In the genomic region with DNA sequence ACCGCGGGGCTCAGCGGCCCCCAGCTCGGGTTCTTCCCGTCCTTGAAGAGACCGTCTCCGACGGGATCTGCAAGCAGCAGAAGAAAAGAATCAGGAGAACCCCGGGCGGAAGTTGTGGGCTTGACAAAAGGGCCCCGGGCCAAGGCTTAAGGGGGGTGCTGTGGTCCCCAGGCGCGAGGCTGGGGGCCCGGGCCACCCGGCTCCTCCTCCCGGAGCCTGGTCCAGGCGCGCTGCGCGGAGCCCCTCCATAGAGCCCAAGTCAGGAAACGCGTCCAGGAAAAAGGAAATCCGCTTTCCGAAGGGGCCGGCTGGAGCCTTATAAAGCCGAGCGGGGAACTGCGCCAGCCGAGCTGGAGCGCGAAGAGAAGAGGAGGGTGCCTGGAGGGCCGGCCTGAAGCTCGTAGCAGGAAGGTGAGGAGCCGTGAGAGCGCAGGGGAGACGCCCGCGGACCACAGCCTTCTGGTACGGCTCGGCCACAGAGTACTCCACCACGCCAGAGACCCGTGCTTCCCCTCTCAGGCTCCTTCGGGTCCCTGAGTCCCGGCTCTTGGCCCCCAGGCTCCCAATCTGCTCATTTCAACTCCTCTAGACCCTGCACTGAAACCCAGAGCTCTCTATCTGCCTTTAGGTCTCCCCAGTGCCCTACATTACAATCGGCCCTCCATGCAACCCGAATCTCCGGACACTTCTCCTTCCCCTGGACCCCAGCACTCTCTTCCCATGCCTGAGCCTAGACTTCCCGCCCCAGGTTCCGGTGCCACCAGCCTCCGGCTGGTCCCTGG, we compare ENCODE assay signal across 12 cellular contexts. TPM values are rescaled to one million over a fixed set of nuclear protein-coding genes. Genes with fewer than 3 reads are reported as not detected.
A peak's percentile ranks its signal among the peaks of the same experiment; 100 is the strongest.
DNase-seq lines count a peak whose midpoint lies in the region; ATAC-seq, FAIRE-seq and TF ChIP-seq lines count a peak whose summit lies in the region.
"Had no signal": no experiment of that assay in that cellular context is flagged by ENCODE, and none has a peak within 500 bp of the region (broad histone marks: within the 10 kb centered on the region; RNA-seq: fewer than 3 reads in every experiment).

No MANE protein-coding gene starts in this region.

- POLR2A ChIA-PET in A549 (lab: Yijun Ruan, JAX) = no interaction called here

- TF ChIP-seq CTCF in A549 (IDR thresholded peaks at IDR 0.05) = no peak

- ATAC-seq in A549 (peak in 1 of 2 experiments; percentile 5; a peak in 3 of 6 replicates), GM21381 (IDR thresholded peaks at IDR 0.05; ENCODE audit: unreplicated experiment) (no peak)

- no peaks in the 10 kb centered on the region for H3K9me3 ChIP-seq in A549
- no peaks in the 10 kb centered on the region for H3K9me3 ChIP-seq in ES-I3 (ENCODE audit: control insufficient read depth, insufficient read depth, low read length)

- H3K36me3 ChIP-seq in ES-I3 (ENCODE audit: insufficient read depth, low read length) = no peaks in the 10 kb centered on the region

- H3K4me1 ChIP-seq in A549 (peaks cover 19% of the 10 kb centered on the region), ES-I3 (ENCODE audit: insufficient read depth, low read length) (no peaks in the 10 kb centered on the region; the same call in 1 of the 2 replicates)

- CTCF ChIA-PET in A549 (lab: Yijun Ruan, JAX) = interaction anchor here (0.9 to 10.2 kb wide), 6 partner anchors 12 to 108 kb away, joined by 3 to 140 read pairs (median 38); partner anchors contain the start of gene CDK5R2

- peak overlapping the region; percentile 64 for H3K4me2 ChIP-seq in A549

- peak overlapping the region; percentile 30; the same call in 1 of the 2 replicates for H3K9ac ChIP-seq in ES-I3 (ENCODE audit: low read depth, low read length)

- 47% methylated on average over 37 of the region's 50 CpGs for WGBS in A549 (ENCODE audit: missing lambda C conversion rate)

- no peak for TF ChIP-seq EP300 in A549 (IDR thresholded peaks at IDR 0.05)

- FAIRE-seq in A549 (lab: Jason Lieb, UNC) = no peak
- FAIRE-seq: H54 had no signal

- DNase-seq in A549 (ENCODE audit: low read depth in 1 of 2, low spot score in 1 of 2) = no peak
- peak; percentile 61 for DNase-seq in UCSD-AML1 (lab: John Stamatoyannopoulos, UW; ENCODE audit: unreplicated experiment)
- DNase-seq in lung microvascular endothelial cell (ENCODE audit: low read depth in 2 of 2) = peak; percentile 60 to 75
- no peak for DNase-seq in cerebellar nuclear complex (lab: John Stamatoyannopoulos, UW)
- DNase-seq in stimulated activated CD4-positive, alpha-beta T cell treated with anti-CD3 and anti-CD28 coated beads, Interleukin-1b, Interleukin-23, amount 100 ng/mL, for 48 hours = no peak
- no peak for DNase-seq in LoVo (ENCODE audit: low spot score)
- DNase-seq: activated CD4-positive, alpha-beta T cell treated with anti-CD3 and anti-CD28 coated beads for 1 hour; effector CD4-positive, alpha-beta T cell; stimulated activated CD8-positive, alpha-beta memory T cell treated with anti-CD3 and anti-CD28 coated beads, Interleukin-4, amount 100 ng/mL, for 48 hours had no signal

- H3K4me3 ChIP-seq in A549 = peak overlapping the region; percentile 24; the same call in 1 of the 3 replicates

- no peak for TF ChIP-seq RAD21 in A549 (conservative IDR thresholded peaks at IDR 0.05 in 1 of 2, IDR thresholded peaks at IDR 0.05 in 1 of 2)

- no peak overlapping the region for H3K27ac ChIP-seq in A549

- no peak for TF ChIP-seq POLR2A in A549 (IDR thresholded peaks at IDR 0.05; ENCODE audit: low read length)

TF ChIP-seq in A549, 52 proteins besides CTCF, POLR2A, EP300 and RAD21:
- TF ChIP-seq NR3C1 (IDR thresholded peaks at IDR 0.05) (no peak), CBX8 (IDR thresholded peaks at IDR 0.05) (no peak)
- TF ChIP-seq, protein P1, sequence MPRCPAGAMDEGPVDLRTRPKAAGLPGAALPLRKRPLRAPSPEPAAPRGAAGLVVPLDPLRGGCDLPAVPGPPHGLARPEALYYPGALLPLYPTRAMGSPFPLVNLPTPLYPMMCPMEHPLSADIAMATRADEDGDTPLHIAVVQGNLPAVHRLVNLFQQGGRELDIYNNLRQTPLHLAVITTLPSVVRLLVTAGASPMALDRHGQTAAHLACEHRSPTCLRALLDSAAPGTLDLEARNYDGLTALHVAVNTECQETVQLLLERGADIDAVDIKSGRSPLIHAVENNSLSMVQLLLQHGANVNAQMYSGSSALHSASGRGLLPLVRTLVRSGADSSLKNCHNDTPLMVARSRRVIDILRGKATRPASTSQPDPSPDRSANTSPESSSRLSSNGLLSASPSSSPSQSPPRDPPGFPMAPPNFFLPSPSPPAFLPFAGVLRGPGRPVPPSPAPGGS (IDR thresholded peaks at IDR 0.05) = no peak
- TF ChIP-seq, protein P2, sequence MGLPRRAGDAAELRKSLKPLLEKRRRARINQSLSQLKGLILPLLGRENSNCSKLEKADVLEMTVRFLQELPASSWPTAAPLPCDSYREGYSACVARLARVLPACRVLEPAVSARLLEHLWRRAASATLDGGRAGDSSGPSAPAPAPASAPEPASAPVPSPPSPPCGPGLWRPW (IDR thresholded peaks at IDR 0.05) = no peak

RNA-seq across cellular contexts. Expression of gene FEV, which starts 0.6 kb away (rescaled TPM):
- not detected in 2 replicates for polyA plus RNA-seq in A549 (2011; rRNA removed)
- polyA plus RNA-seq in A549 (2012; cell fraction: cytosol; rRNA removed) = not detected in 2 replicates
- not detected in 2 replicates for polyA plus RNA-seq in A549 (2012; cell fraction: nucleus; rRNA removed)
- not detected in 3 replicates for polyA plus RNA-seq in A549 (2017; fragmentation: RNase III; extraction: RNeasy Plus Mini Kit Qiagen cat#74134 plus additional on column Dnase treatment)
- polyA minus RNA-seq in A549 (2011; rRNA and poly(A)+ RNA removed) = not detected in 2 replicates
- not detected in 2 replicates for total RNA-seq in lung microvascular endothelial cell

RNA-seq across cellular contexts. Expression of gene CRYBA2, which starts 8.8 kb away (rescaled TPM):
- not detected in 2 replicates for polyA plus RNA-seq in A549 (2011; rRNA removed)
- not detected in 2 replicates for polyA plus RNA-seq in A549 (2012; cell fraction: cytosol; rRNA removed)
- not detected in 2 replicates for polyA plus RNA-seq in A549 (2012; cell fraction: nucleus; rRNA removed)
- polyA plus RNA-seq in A549 (2017; fragmentation: RNase III; extraction: RNeasy Plus Mini Kit Qiagen cat#74134 plus additional on column Dnase treatment) = not detected in 3 replicates
- not detected in 2 replicates for polyA minus RNA-seq in A549 (2011; rRNA and poly(A)+ RNA removed)
- not detected in 2 replicates for total RNA-seq in lung microvascular endothelial cell

RNA-seq across cellular contexts. Expression of gene CDK5R2, which starts 25.0 kb away (rescaled TPM):
- polyA plus RNA-seq in A549 (2011; rRNA removed) (0.77 and 0.94 TPM in 2 replicates), A549 (2017; fragmentation: RNase III; extraction: RNeasy Plus Mini Kit Qiagen cat#74134 plus additional on column Dnase treatment) (0.43 to 0.73 TPM (median 0.63 TPM) in 3 replicates)
- 0.58 and 0.79 TPM in 2 replicates for polyA plus RNA-seq in A549 (2012; cell fraction: cytosol; rRNA removed)
- 0.47 and 0.72 TPM in 2 replicates for polyA plus RNA-seq in A549 (2012; cell fraction: nucleus; rRNA removed)
- polyA minus RNA-seq in A549 (2011; rRNA and poly(A)+ RNA removed) = 1.2 and 1.3 TPM in 2 replicates
- total RNA-seq in lung microvascular endothelial cell = not detected in 2 replicates

RNA-seq across cellular contexts. Expression of gene CFAP65, which starts 56.9 kb away (rescaled TPM):
- polyA plus RNA-seq in A549 (2011; rRNA removed) (0.09 and 0.12 TPM in 2 replicates), A549 (2017; fragmentation: RNase III; extraction: RNeasy Plus Mini Kit Qiagen cat#74134 plus additional on column Dnase treatment) (0.14 to 0.28 TPM (median 0.22 TPM) in 3 replicates)
- 0.08 and 0.09 TPM in 2 replicates for polyA plus RNA-seq in A549 (2012; cell fraction: cytosol; rRNA removed)
- 0.15 and 0.23 TPM in 2 replicates for polyA plus RNA-seq in A549 (2012; cell fraction: nucleus; rRNA removed)
- not detected in 2 replicates for polyA minus RNA-seq in A549 (2011; rRNA and poly(A)+ RNA removed)
- not detected in 2 replicates for total RNA-seq in lung microvascular endothelial cell

Comparison
In these comparisons a context has a peak if more than half of its experiments do, and no peak if none do; other contexts are left out.
1. DNase-seq: peak in UCSD-AML1 (single experiment) and lung microvascular endothelial cell (2 of 2); none in A549 (0 of 2), cerebellar nuclear complex (0 of 2), stimulated activated CD4-positive, alpha-beta T cell treated with anti-CD3 and anti-CD28 coated beads, Interleukin-1b, Interleukin-23, amount 100 ng/mL, for 48 hours (single experiment) and LoVo (single experiment).